In the genomic region with DNA sequence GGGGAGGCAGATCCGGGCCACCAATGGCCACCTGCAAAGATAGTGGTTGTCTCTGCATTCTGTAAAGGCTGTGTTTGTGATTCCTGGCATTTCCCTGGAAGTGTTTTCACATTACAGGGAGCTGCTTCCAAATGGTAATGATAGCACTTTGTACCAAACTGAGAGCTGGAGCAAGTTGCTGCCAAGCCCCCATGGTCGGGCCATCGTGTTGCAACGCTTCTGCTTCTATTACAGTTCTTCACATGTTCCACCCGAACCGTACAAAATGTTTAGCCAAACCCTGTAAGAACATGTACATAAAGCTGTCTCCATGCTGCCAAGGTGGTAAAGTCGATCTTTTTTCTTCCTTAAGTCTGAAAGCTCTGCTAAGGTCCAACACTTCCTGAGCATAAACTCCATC, we compare ENCODE assay signal across 1 cellular context.
TF ChIP-seq lines count a peak whose summit lies in the region.

No MANE protein-coding gene starts in this region.

TF ChIP-seq in neural cell, 6 proteins besides CTCF, POLR2A, EP300 and RAD21:
- TF ChIP-seq, protein P1, sequence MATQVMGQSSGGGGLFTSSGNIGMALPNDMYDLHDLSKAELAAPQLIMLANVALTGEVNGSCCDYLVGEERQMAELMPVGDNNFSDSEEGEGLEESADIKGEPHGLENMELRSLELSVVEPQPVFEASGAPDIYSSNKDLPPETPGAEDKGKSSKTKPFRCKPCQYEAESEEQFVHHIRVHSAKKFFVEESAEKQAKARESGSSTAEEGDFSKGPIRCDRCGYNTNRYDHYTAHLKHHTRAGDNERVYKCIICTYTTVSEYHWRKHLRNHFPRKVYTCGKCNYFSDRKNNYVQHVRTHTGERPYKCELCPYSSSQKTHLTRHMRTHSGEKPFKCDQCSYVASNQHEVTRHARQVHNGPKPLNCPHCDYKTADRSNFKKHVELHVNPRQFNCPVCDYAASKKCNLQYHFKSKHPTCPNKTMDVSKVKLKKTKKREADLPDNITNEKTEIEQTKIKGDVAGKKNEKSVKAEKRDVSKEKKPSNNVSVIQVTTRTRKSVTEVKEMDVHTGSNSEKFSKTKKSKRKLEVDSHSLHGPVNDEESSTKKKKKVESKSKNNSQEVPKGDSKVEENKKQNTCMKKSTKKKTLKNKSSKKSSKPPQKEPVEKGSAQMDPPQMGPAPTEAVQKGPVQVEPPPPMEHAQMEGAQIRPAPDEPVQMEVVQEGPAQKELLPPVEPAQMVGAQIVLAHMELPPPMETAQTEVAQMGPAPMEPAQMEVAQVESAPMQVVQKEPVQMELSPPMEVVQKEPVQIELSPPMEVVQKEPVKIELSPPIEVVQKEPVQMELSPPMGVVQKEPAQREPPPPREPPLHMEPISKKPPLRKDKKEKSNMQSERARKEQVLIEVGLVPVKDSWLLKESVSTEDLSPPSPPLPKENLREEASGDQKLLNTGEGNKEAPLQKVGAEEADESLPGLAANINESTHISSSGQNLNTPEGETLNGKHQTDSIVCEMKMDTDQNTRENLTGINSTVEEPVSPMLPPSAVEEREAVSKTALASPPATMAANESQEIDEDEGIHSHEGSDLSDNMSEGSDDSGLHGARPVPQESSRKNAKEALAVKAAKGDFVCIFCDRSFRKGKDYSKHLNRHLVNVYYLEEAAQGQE (IDR thresholded peaks at IDR 0.05; ENCODE audit: borderline replicate concordance), result no peak
- TF ChIP-seq EZH2 (IDR thresholded peaks at IDR 0.05; ENCODE audit: borderline replicate concordance, insufficient read depth, low read length, poor library complexity, severe bottlenecking) (no peak), POLR2AphosphoS5 (IDR thresholded peaks at IDR 0.05) (no peak), SMC3 (conservative IDR thresholded peaks at IDR 0.05; ENCODE audit: poor library complexity) (no peak), MXI1 (conservative IDR thresholded peaks at IDR 0.05; ENCODE audit: poor library complexity, severe bottlenecking) (no peak), TAF1 (IDR thresholded peaks at IDR 0.05; ENCODE audit: low read depth) (no peak)
